In genomic region chr15:41354371-41354770, GRCh38 we compare ENCODE assay signal across 11 cellular contexts.
"Had no signal": no experiment of that assay in that cellular context is flagged by ENCODE, and none has a peak within 500 bp of the region (broad histone marks: within the 10 kb centered on the region; RNA-seq: fewer than 3 reads in every experiment).

No MANE protein-coding gene starts in this region.

- H3K9ac ChIP-seq: GM23248 had no signal

- H3K4me2 ChIP-seq: GM23338 had no signal

- H3K4me3 Mint-ChIP-seq: GM23338, H9, HFFc6 had no signal

- H3K9me3 Mint-ChIP-seq: GM23338, H9, HFFc6 had no signal

- H3K4me3 ChIP-seq: GM23248, GM23338, HAP-1 had no signal

- H3K27ac ChIP-seq: GM23248 had no signal

- H3K9me3 ChIP-seq: HAP-1 had no signal

- ATAC-seq: GM23338, HCT116 had no signal

- FAIRE-seq: H1, H54 had no signal

- H3K27ac Mint-ChIP-seq: GM23338, H9, HFFc6 had no signal

- H2AFZ ChIP-seq: GM23248, GM23338 had no signal

- H3K4me1 Mint-ChIP-seq: GM23338, H9 had no signal

- DNase-seq: GM23248, GOT3, H7, H9, HCEC 1CT, HFFc6 had no signal
